ENCODE assay signal across 27 cellular contexts in genomic region chr7:131504157-131504899, GRCh38. TPM values are rescaled to one million over a fixed set of nuclear protein-coding genes. Genes with fewer than 3 reads are reported as not detected.
A peak's percentile ranks its signal among the peaks of the same experiment; 100 is the strongest.
DNase-seq lines count a peak whose midpoint lies in the region; ATAC-seq and TF ChIP-seq lines count a peak whose summit lies in the region.
"Had no signal": no experiment of that assay in that cellular context is flagged by ENCODE, and none has a peak within 500 bp of the region (broad histone marks: within the 10 kb centered on the region; RNA-seq: fewer than 3 reads in every experiment).

No MANE protein-coding gene starts in this region.

- CTCF ChIA-PET in SK-N-SH (lab: Yijun Ruan, JAX) = interaction anchor here (0.8 to 15.5 kb wide), 14 partner anchors 10 to 607 kb away, joined by 3 to 291 read pairs (median 4); no protein-coding TSS in a partner anchor

- H3K27me3 ChIP-seq in SK-N-SH (ENCODE audit: insufficient read depth) (no peaks in the 10 kb centered on the region), GM23338 (ENCODE audit: insufficient read depth) (no peaks in the 10 kb centered on the region)
- H3K27me3 ChIP-seq: adrenal gland, brain microvascular endothelial cell, colonic mucosa, gastroesophageal sphincter, vagina had no signal

- H3K4me2 ChIP-seq in SK-N-SH = no peak overlapping the region
- no peak overlapping the region for H3K4me2 ChIP-seq in GM23338
- H3K4me2 ChIP-seq: A549 had no signal

- no peak overlapping the region for H3K9ac ChIP-seq in SK-N-SH

- DNase-seq in SK-N-SH (no peak), GM23338 (ENCODE audit: low spot score) (no peak), osteocyte (ENCODE audit: extremely low spot score, unreplicated experiment) (no peak), GM13976 (ENCODE audit: low spot score) (no peak), NCI-H1048 (lab: John Stamatoyannopoulos, UW) (no peak), SW 1271 (lab: John Stamatoyannopoulos, UW) (no peak)
- DNase-seq: activated B cell treated with CpG ODN at 0.5 μM for 24 hours; activated CD8-positive, alpha-beta T cell treated with anti-CD3 and anti-CD28 coated beads, Interleukin-2, amount 10 ng/mL, durations not matched to agents 7 days and 5 days; brain microvascular endothelial cell; colonic mucosa; DMS79; effector memory CD8-positive, alpha-beta T cell; esophagus squamous epithelium; GF-D8; GM23248; islet precursor cell; mucosa of descending colon; NCI-H146; NCI-H524 treated with DMSO at 0.1 percent for 48 hours; T1000 had no signal

- H3K4me1 Mint-ChIP-seq in GM23338 (peaks cover 47% of the 10 kb centered on the region), brain (peaks cover 49% of the 10 kb centered on the region), osteocyte (ENCODE audit: unreplicated experiment) (peaks cover 30% of the 10 kb centered on the region)

- POLR2A ChIA-PET in SK-N-SH (lab: Yijun Ruan, JAX) = interaction anchor here (2.1 kb wide), 1 partner anchor 11 kb away, joined by 5 read pairs; no protein-coding TSS in a partner anchor

- H3K4me3 Mint-ChIP-seq in GM23338 = no peak overlapping the region; the same call in 2 of the 3 replicates
- no peak overlapping the region for H3K4me3 Mint-ChIP-seq in brain
- no peak overlapping the region for H3K4me3 Mint-ChIP-seq in osteocyte (ENCODE audit: unreplicated experiment)
- H3K4me3 Mint-ChIP-seq: activated B cell treated with CpG ODN at 0.5 μM for 24 hours; activated CD8-positive, alpha-beta T cell treated with anti-CD3 and anti-CD28 coated beads, Interleukin-2, amount 10 ng/mL, durations not matched to agents 7 days and 5 days; effector memory CD8-positive, alpha-beta T cell had no signal

- H3K9me3 ChIP-seq in SK-N-SH = no peaks in the 10 kb centered on the region
- H3K9me3 ChIP-seq: A549, adrenal gland, colonic mucosa, esophagus squamous epithelium, gastroesophageal sphincter, mucosa of descending colon, vagina had no signal

- peak overlapping the region; percentile 57 to 89; a peak in 3 of 4 replicates for H3K27ac ChIP-seq in SK-N-SH (ENCODE audit: low read depth in 2 of 2, low read length in 1 of 2)
- H3K27ac ChIP-seq in GM23338 (ENCODE audit: low read depth) = peak overlapping the region; percentile 91
- H3K27ac ChIP-seq: A549, brain microvascular endothelial cell, colonic mucosa, SK-N-MC had no signal

- H3K4me3 ChIP-seq in SK-N-SH (ENCODE audit: low read depth in 2 of 2, low read length in 1 of 2) = no peak overlapping the region
- H3K4me3 ChIP-seq in GM23338 = no peak overlapping the region
- H3K4me3 ChIP-seq: A549, adrenal gland, colonic mucosa, esophagus squamous epithelium, gastroesophageal sphincter, GM23248, mucosa of descending colon, SK-N-MC, vagina had no signal

- peak overlapping the region; percentile 90; the same call in 1 of the 2 replicates for H3K27ac Mint-ChIP-seq in GM23338
- H3K27ac Mint-ChIP-seq in brain = peak overlapping the region in 3 of 5 experiments; percentile 35 to 83 (median 37)
- peak overlapping the region; percentile 29 for H3K27ac Mint-ChIP-seq in osteocyte (ENCODE audit: unreplicated experiment)
- H3K27ac Mint-ChIP-seq: activated B cell treated with CpG ODN at 0.5 μM for 24 hours; activated CD8-positive, alpha-beta T cell treated with anti-CD3 and anti-CD28 coated beads, Interleukin-2, amount 10 ng/mL, durations not matched to agents 7 days and 5 days had no signal

- peaks cover 80% of the 10 kb centered on the region for H3F3A ChIP-seq in SK-N-SH (replicated peaks; ENCODE audit: insufficient read depth)
- H3F3A ChIP-seq in GM23338 (replicated peaks; ENCODE audit: low read depth) = peaks cover 94% of the 10 kb centered on the region

- H3K4me1 ChIP-seq in SK-N-SH (ENCODE audit: control insufficient read depth in 1 of 2, insufficient read depth in 2 of 2, low read depth in 1 of 2, low read length in 1 of 2) = peaks cover 20 to 34% of the 10 kb centered on the region in 2 experiments; a peak in 3 of 4 replicates
- H3K4me1 ChIP-seq in GM23338 (ENCODE audit: insufficient read depth) = peaks cover 16% of the 10 kb centered on the region
- H3K4me1 ChIP-seq: colonic mucosa had no signal

- H3K36me3 ChIP-seq in SK-N-SH (replicated peaks in 1 of 2; ENCODE audit: control insufficient read depth in 1 of 2, insufficient read depth in 2 of 2, low read length in 1 of 2) = peaks cover 53 to 58% of the 10 kb centered on the region in 2 experiments
- H3K36me3 ChIP-seq in GM23338 (ENCODE audit: insufficient read depth) = peaks cover 80% of the 10 kb centered on the region
- H3K36me3 ChIP-seq: adrenal gland, brain microvascular endothelial cell, colonic mucosa, vagina had no signal

- WGBS in SK-N-SH (ENCODE audit: low lambda C conversion rate) = 97% methylated on average over 12 of the region's 14 CpGs

- H3K36me3 Mint-ChIP-seq in GM23338 (ENCODE audit: low read depth) (peaks cover 98% of the 10 kb centered on the region), brain (peaks cover 10% of the 10 kb centered on the region), osteocyte (ENCODE audit: unreplicated experiment) (peaks cover 13% of the 10 kb centered on the region)

- H2AFZ ChIP-seq in SK-N-SH (ENCODE audit: low read depth) (no peak overlapping the region), GM23338 (no peak overlapping the region)
- H2AFZ ChIP-seq: GM23248 had no signal

- TF ChIP-seq RAD21 in SK-N-SH (IDR thresholded peaks at IDR 0.05; ENCODE audit: low read length) = no peak

- H3K9me2 ChIP-seq in SK-N-SH (no peaks in the 10 kb centered on the region), GM23338 (ENCODE audit: insufficient read depth) (no peaks in the 10 kb centered on the region)

- H3K79me2 ChIP-seq in SK-N-SH (ENCODE audit: insufficient read depth) = peaks cover 41% of the 10 kb centered on the region
- H3K79me2 ChIP-seq in GM23338 (replicated peaks; ENCODE audit: insufficient read depth) = peaks cover 20% of the 10 kb centered on the region

- no peak; the same call in 1 of the 2 replicates for TF ChIP-seq CTCF in SK-N-SH (IDR thresholded peaks at IDR 0.05)
- TF ChIP-seq CTCF in GM23338 (conservative IDR thresholded peaks at IDR 0.05; ENCODE audit: low read depth in 2 of 2) = no peak
- TF ChIP-seq CTCF in brain (conservative IDR thresholded peaks at IDR 0.05) = no peak
- no peak for TF ChIP-seq CTCF in osteocyte (IDR thresholded peaks at IDR 0.05)
- TF ChIP-seq CTCF in GM13976 (IDR thresholded peaks at IDR 0.05; ENCODE audit: borderline replicate concordance, control extremely low read depth, extremely low read depth, insufficient read depth, missing control alignments) = no peak

- in situ Hi-C loops in GM13976 (cut with MboI; ENCODE audit: low sequenced_read_pairs, unreplicated experiment) = no loop called here

- H3K9me3 Mint-ChIP-seq in GM23338 = no peaks in the 10 kb centered on the region; the same call in 2 of the 3 replicates
- H3K9me3 Mint-ChIP-seq in brain = no peaks in the 10 kb centered on the region
- H3K9me3 Mint-ChIP-seq in osteocyte (ENCODE audit: unreplicated experiment) = no peaks in the 10 kb centered on the region
- H3K9me3 Mint-ChIP-seq: activated B cell treated with CpG ODN at 0.5 μM for 24 hours; effector memory CD8-positive, alpha-beta T cell had no signal

- TF ChIP-seq EP300 in SK-N-SH (IDR thresholded peaks at IDR 0.05; ENCODE audit: borderline replicate concordance in 1 of 2, low read depth in 1 of 2, low read length in 1 of 2) = no peak

- ATAC-seq in SK-N-SH treated with all-trans-retinoic acid at 6 μM for 48 hours (no peak), GM23338 (no peak)
- ATAC-seq: A549; activated CD8-positive, alpha-beta T cell treated with anti-CD3 and anti-CD28 coated beads, Interleukin-2, amount 10 ng/mL, durations not matched to agents 7 days and 5 days; effector memory CD8-positive, alpha-beta T cell; gastroesophageal sphincter; mucosa of descending colon had no signal

- H4K20me1 ChIP-seq in SK-N-SH (ENCODE audit: insufficient read depth) (peaks cover 80% of the 10 kb centered on the region), GM23338 (replicated peaks; ENCODE audit: insufficient read depth) (peaks cover 50% of the 10 kb centered on the region)

- H3K27me3 Mint-ChIP-seq in GM23338 (ENCODE audit: insufficient read depth, low read depth, poor library complexity) = peaks cover 54% of the 10 kb centered on the region
- H3K27me3 Mint-ChIP-seq in brain = no peaks in the 10 kb centered on the region
- no peaks in the 10 kb centered on the region for H3K27me3 Mint-ChIP-seq in osteocyte (ENCODE audit: unreplicated experiment)

TF ChIP-seq in SK-N-SH, 30 proteins besides CTCF, POLR2A, EP300 and RAD21 (continues in another document):
- TF ChIP-seq SIN3A (IDR thresholded peaks at IDR 0.05; ENCODE audit: borderline replicate concordance, low read depth, low read length) = no peak

TF ChIP-seq in SK-N-SH treated with all-trans-retinoic acid at 6 μM for 48 hours, 23 proteins besides CTCF, POLR2A, EP300 and RAD21:
- no peak for TF ChIP-seq ZFP30 (CRISPR knock-in tag; IDR thresholded peaks at IDR 0.05)
- no peak for TF ChIP-seq ZNF8 (CRISPR knock-in tag; IDR thresholded peaks at IDR 0.05)

TF ChIP-seq in GM23338, 12 proteins besides CTCF, POLR2A, EP300 and RAD21 (continues in another document):
- no peak for TF ChIP-seq NANOG (IDR thresholded peaks at IDR 0.05; ENCODE audit: borderline replicate concordance)
- no peak for TF ChIP-seq EZH2phosphoT487 (IDR thresholded peaks at IDR 0.05; ENCODE audit: unreplicated experiment)
- TF ChIP-seq JUNB (IDR thresholded peaks at IDR 0.05; ENCODE audit: unreplicated experiment) = no peak
- TF ChIP-seq STAT1 (IDR thresholded peaks at IDR 0.05; ENCODE audit: unreplicated experiment) = no peak
- no peak for TF ChIP-seq EZH2 (IDR thresholded peaks at IDR 0.05; ENCODE audit: low read depth, unreplicated experiment)
- no peak for TF ChIP-seq ETS1 (IDR thresholded peaks at IDR 0.05)

RNA-seq across cellular contexts. Expression of gene PODXL, which starts 52.1 kb away (rescaled TPM):
- polyA plus RNA-seq in SK-N-SH (2012; rRNA removed) (76.1 and 86.0 TPM in 2 replicates), GM23338 (2016; fragmentation: Nextera tagmentation; extraction: Ambion mirVana) (215 and 220 TPM in 2 replicates), brain (ENCODE audit: insufficient read depth, low read depth, low replicate concordance) (39.8 TPM)
- 44.3 and 58.4 TPM in 2 replicates for polyA plus RNA-seq in SK-N-SH (2012; cell fraction: cytosol; rRNA removed)
- 131 and 142 TPM in 2 replicates for polyA plus RNA-seq in SK-N-SH (2012; cell fraction: nucleus; rRNA removed)
- total RNA-seq in GM23338 (2014; rRNA removed; shearing (Covaris generic)) = 698 and 727 TPM in 2 replicates
- total RNA-seq in osteocyte = 21.2 and 23.9 TPM in 2 replicates

Comparison
In these comparisons a context has a peak if more than half of its experiments do, and no peak if none do; other contexts are left out.
1. H3K27ac Mint-ChIP-seq: peak in every context shown above with its lines; median percentile 90 in GM23338; 37 in brain; 29 in osteocyte.